ENCODE assay signal across 1 cellular context in genomic region chr22:32653823-32654222, GRCh38.
A peak's percentile ranks its signal among the peaks of the same experiment; 100 is the strongest.
TF ChIP-seq lines count a peak whose summit lies in the region.

No MANE protein-coding gene starts in this region.

TF ChIP-seq in HepG2, 621 proteins besides CTCF, POLR2A, EP300 and RAD21 (continued from another document and continues in another):
- TF ChIP-seq ZGPAT (CRISPR knock-in tag; IDR thresholded peaks at IDR 0.05), result no peak
- no peak for TF ChIP-seq ZNF781 (CRISPR knock-in tag; IDR thresholded peaks at IDR 0.05; ENCODE audit: borderline replicate concordance, not compliant biosample characterization)
- TF ChIP-seq STAT6 (CRISPR knock-in tag; IDR thresholded peaks at IDR 0.05; ENCODE audit: borderline replicate concordance), result no peak
- TF ChIP-seq ZC3H13 (CRISPR knock-in tag; IDR thresholded peaks at IDR 0.05), result no peak
- no peak for TF ChIP-seq NCOR1 (IDR thresholded peaks at IDR 0.05; ENCODE audit: borderline replicate concordance, low read length)
- TF ChIP-seq ZNF318 (CRISPR knock-in tag; IDR thresholded peaks at IDR 0.05), result no peak
- TF ChIP-seq AGO2 (optimal IDR thresholded peaks at IDR 0.05; ENCODE audit: low read depth, low read length), result no peak
- TF ChIP-seq ZSCAN31 (CRISPR knock-in tag; IDR thresholded peaks at IDR 0.05; ENCODE audit: low read depth), result no peak
- no peak for TF ChIP-seq ZNF766 (CRISPR knock-in tag; IDR thresholded peaks at IDR 0.05; ENCODE audit: borderline replicate concordance)
- no peak for TF ChIP-seq ZNF121 (CRISPR knock-in tag; IDR thresholded peaks at IDR 0.05)
- TF ChIP-seq FOXA1 (IDR thresholded peaks at IDR 0.05), result no peak
- TF ChIP-seq FOXA1 (CRISPR knock-in tag; IDR thresholded peaks at IDR 0.05), result no peak
- no peak for TF ChIP-seq TEAD2 (CRISPR knock-in tag; IDR thresholded peaks at IDR 0.05)
- TF ChIP-seq PRMT3 (CRISPR knock-in tag; IDR thresholded peaks at IDR 0.05; ENCODE audit: borderline replicate concordance, low read depth), result no peak
- no peak for TF ChIP-seq CHD2 (IDR thresholded peaks at IDR 0.05; ENCODE audit: low read depth, low read length)
- no peak for TF ChIP-seq MIER2 (CRISPR knock-in tag; IDR thresholded peaks at IDR 0.05)
- TF ChIP-seq ZNF383 (CRISPR knock-in tag; IDR thresholded peaks at IDR 0.05; ENCODE audit: borderline replicate concordance), result no peak
- peak; percentile 47; the same call in 1 of the 2 replicates for TF ChIP-seq ZMYM4 (CRISPR knock-in tag; IDR thresholded peaks at IDR 0.05)
- no peak for TF ChIP-seq LCORL (IDR thresholded peaks at IDR 0.05)
- TF ChIP-seq LCORL (CRISPR knock-in tag; IDR thresholded peaks at IDR 0.05), result no peak
- no peak for TF ChIP-seq EZH2 (conservative IDR thresholded peaks at IDR 0.05; ENCODE audit: low read depth, low read length)
- no peak for TF ChIP-seq TBX3 (IDR thresholded peaks at IDR 0.05; ENCODE audit: borderline replicate concordance)
- TF ChIP-seq SKI (IDR thresholded peaks at IDR 0.05; ENCODE audit: partially characterized antibody), result no peak
- peak; percentile 62; the same call in 1 of the 2 replicates for TF ChIP-seq ETV5 (CRISPR knock-in tag; IDR thresholded peaks at IDR 0.05; ENCODE audit: borderline replicate concordance)
- no peak for TF ChIP-seq ZNF768 (CRISPR knock-in tag; IDR thresholded peaks at IDR 0.05)
- no peak for TF ChIP-seq FOXK2 (IDR thresholded peaks at IDR 0.05)
- TF ChIP-seq ZNF343 (CRISPR knock-in tag; IDR thresholded peaks at IDR 0.05), result no peak
- no peak for TF ChIP-seq ARNT2 (CRISPR knock-in tag; IDR thresholded peaks at IDR 0.05; ENCODE audit: low read depth)
- TF ChIP-seq ZNF264 (CRISPR knock-in tag; IDR thresholded peaks at IDR 0.05), result no peak
- TF ChIP-seq ZNF317 (CRISPR knock-in tag; IDR thresholded peaks at IDR 0.05), result no peak
- TF ChIP-seq ZEB1 (IDR thresholded peaks at IDR 0.05; ENCODE audit: insufficient replicate concordance, low read depth), result no peak
- no peak for TF ChIP-seq NFYB (CRISPR knock-in tag; IDR thresholded peaks at IDR 0.05)
- TF ChIP-seq ZNF331 (CRISPR knock-in tag; IDR thresholded peaks at IDR 0.05), result peak; percentile 17; the same call in 1 of the 2 replicates
- peak; percentile 66; the same call in 1 of the 2 replicates for TF ChIP-seq RXRA (CRISPR knock-in tag; IDR thresholded peaks at IDR 0.05)
- peak; percentile 63; the same call in 1 of the 2 replicates for TF ChIP-seq TBX2 (CRISPR knock-in tag; IDR thresholded peaks at IDR 0.05; ENCODE audit: borderline replicate concordance)
- TF ChIP-seq CAMTA2 (CRISPR knock-in tag; IDR thresholded peaks at IDR 0.05; ENCODE audit: borderline replicate concordance), result no peak
- TF ChIP-seq YEATS4 (CRISPR knock-in tag; IDR thresholded peaks at IDR 0.05; ENCODE audit: borderline replicate concordance), result no peak
- TF ChIP-seq TBP (CRISPR knock-in tag; IDR thresholded peaks at IDR 0.05), result no peak
- no peak for TF ChIP-seq ZNF562 (CRISPR knock-in tag; IDR thresholded peaks at IDR 0.05; ENCODE audit: borderline replicate concordance)
- peak; percentile 53; the same call in 1 of the 2 replicates for TF ChIP-seq HOMEZ (CRISPR knock-in tag; IDR thresholded peaks at IDR 0.05; ENCODE audit: low read depth)
- TF ChIP-seq SMAD9 (CRISPR knock-in tag; IDR thresholded peaks at IDR 0.05), result no peak
- no peak for TF ChIP-seq PREB (CRISPR knock-in tag; IDR thresholded peaks at IDR 0.05)
- TF ChIP-seq HBP1 (CRISPR knock-in tag; IDR thresholded peaks at IDR 0.05; ENCODE audit: low read depth), result peak; percentile 24; the same call in 1 of the 2 replicates
- peak; percentile 25; the same call in 1 of the 2 replicates for TF ChIP-seq FOXP4 (CRISPR knock-in tag; IDR thresholded peaks at IDR 0.05)
- no peak for TF ChIP-seq NFRKB (IDR thresholded peaks at IDR 0.05)
- TF ChIP-seq HDAC1 (CRISPR knock-in tag; IDR thresholded peaks at IDR 0.05), result no peak
- no peak for TF ChIP-seq CREB3 (CRISPR knock-in tag; IDR thresholded peaks at IDR 0.05)
- TF ChIP-seq ZNF749 (CRISPR knock-in tag; IDR thresholded peaks at IDR 0.05; ENCODE audit: borderline replicate concordance), result no peak
- no peak for TF ChIP-seq ZNF747 (CRISPR knock-in tag; IDR thresholded peaks at IDR 0.05; ENCODE audit: borderline replicate concordance)
- TF ChIP-seq SNAPC5 (CRISPR knock-in tag; IDR thresholded peaks at IDR 0.05; ENCODE audit: borderline replicate concordance), result no peak
